Comparison of ENCODE assay signal across 35 cellular contexts in genomic region chr1:38831753-38832734, GRCh38. TPM values are rescaled to one million over a fixed set of nuclear protein-coding genes. Genes with fewer than 3 reads are reported as not detected.
"Had no signal": no experiment of that assay in that cellular context is flagged by ENCODE, and none has a peak within 500 bp of the region (broad histone marks: within the 10 kb centered on the region; RNA-seq: fewer than 3 reads in every experiment).

No MANE protein-coding gene starts in this region.

- ATAC-seq: activated naive CD4-positive, alpha-beta T cell treated with anti-CD3 and anti-CD28 coated beads, Interleukin-2, amount 50 U/mL, for 72 hours; activated T-cell treated with anti-CD3 and anti-CD28 coated beads, Interleukin-2, amount 50 U/mL, for 72 hours; body of pancreas; gastroesophageal sphincter; left cardiac atrium; left ventricle myocardium superior; mucosa of descending colon; psoas muscle; stimulated activated effector memory CD8-positive, alpha-beta T cell treated with anti-CD3 and anti-CD28 coated beads, Interleukin-12 subunit alpha, Interleukin-12 subunit beta, amount 100 ng/mL, for 72 hours had no signal

- DNase-seq: activated CD4-positive, alpha-beta T cell treated with anti-CD3 and anti-CD28 coated beads for 4 hours; activated CD4-positive, alpha-beta T cell treated with anti-CD3 and anti-CD28 coated beads, Interleukin-2, amount 50 U/mL, for 4 hours; activated naive CD4-positive, alpha-beta T cell; activated T-cell treated with anti-CD3 and anti-CD28 coated beads for 4 hours; activated T-cell treated with anti-CD3 and anti-CD28 coated beads, Interleukin-2, amount 50 U/mL, for 72 hours; body of pancreas; cerebellar nuclear complex; dorsolateral prefrontal cortex; effector memory CD4-positive, alpha-beta T cell; islet precursor cell; left cardiac atrium; left ventricle myocardium superior; mucosa of descending colon; naive B cell; nephron progenitor cell; ovary; psoas muscle; stimulated activated CD4-positive, alpha-beta T cell treated with anti-CD3 and anti-CD28 coated beads, Interleukin-4, amount 100 ng/mL, for 24 hours; uterus had no signal

- H3K36me3 ChIP-seq: cardiac muscle cell, ovary, thoracic aorta, uterus had no signal

- H3K4me1 ChIP-seq: body of pancreas, psoas muscle, uterus had no signal

- H3K4me2 ChIP-seq: hepatocyte had no signal

- H3K4me1 Mint-ChIP-seq: stimulated activated effector memory CD8-positive, alpha-beta T cell treated with anti-CD3 and anti-CD28 coated beads, Interleukin-12 subunit alpha, Interleukin-12 subunit beta, amount 100 ng/mL, for 72 hours had no signal

- H3K27ac Mint-ChIP-seq: activated naive CD4-positive, alpha-beta T cell treated with anti-CD3 and anti-CD28 coated beads, Interleukin-2, amount 50 U/mL, for 72 hours; activated T-cell treated with anti-CD3 and anti-CD28 coated beads, Interleukin-2, amount 50 U/mL, for 72 hours; nephron progenitor cell; stimulated activated effector memory CD8-positive, alpha-beta T cell treated with anti-CD3 and anti-CD28 coated beads, Interleukin-12 subunit alpha, Interleukin-12 subunit beta, amount 100 ng/mL, for 72 hours; stimulated activated naive CD8-positive, alpha-beta T cell treated with anti-CD3 and anti-CD28 coated beads, Interleukin-15, Interleukin-2, amounts not matched to agents 100 ng/mL and 50 ng/mL, for 24 hours; T-helper 2 cell treated with Interferon-gamma antibody and Interleukin-4, amounts not matched to agents 5 μg/mL and 100 μg/mL, for 36 hours had no signal

- H3K27ac ChIP-seq: body of pancreas, cardiac muscle cell, coronary artery, dorsolateral prefrontal cortex, gastroesophageal sphincter, hepatocyte, ovary, psoas muscle, skin epidermis, thoracic aorta, uterus had no signal

- H3K79me2 ChIP-seq: hepatocyte had no signal

- H3K9me3 Mint-ChIP-seq: activated naive CD4-positive, alpha-beta T cell treated with anti-CD3 and anti-CD28 coated beads, Interleukin-2, amount 50 U/mL, for 72 hours; activated T-cell treated with anti-CD3 and anti-CD28 coated beads, Interleukin-2, amount 50 U/mL, for 72 hours; naive B cell; nephron progenitor cell; stimulated activated effector memory CD8-positive, alpha-beta T cell treated with anti-CD3 and anti-CD28 coated beads, Interleukin-12 subunit alpha, Interleukin-12 subunit beta, amount 100 ng/mL, for 72 hours; stimulated activated naive CD8-positive, alpha-beta T cell treated with anti-CD3 and anti-CD28 coated beads, Interleukin-15, Interleukin-2, amounts not matched to agents 100 ng/mL and 50 ng/mL, for 24 hours; T-helper 2 cell treated with Interferon-gamma antibody and Interleukin-4, amounts not matched to agents 5 μg/mL and 100 μg/mL, for 36 hours; type B pancreatic cell had no signal

- H3K36me3 Mint-ChIP-seq: activated naive CD4-positive, alpha-beta T cell treated with anti-CD3 and anti-CD28 coated beads, Interleukin-2, amount 50 U/mL, for 72 hours; naive B cell; stimulated activated effector memory CD8-positive, alpha-beta T cell treated with anti-CD3 and anti-CD28 coated beads, Interleukin-12 subunit alpha, Interleukin-12 subunit beta, amount 100 ng/mL, for 72 hours; type B pancreatic cell had no signal

- H3K27me3 ChIP-seq: body of pancreas, cardiac muscle cell, gastroesophageal sphincter, ovary, uterus had no signal

- H3K4me3 ChIP-seq: body of pancreas, cardiac muscle cell, coronary artery, dorsolateral prefrontal cortex, gastroesophageal sphincter, hepatocyte, mucosa of descending colon, ovary, psoas muscle, skin epidermis, thoracic aorta, uterus had no signal

- H2AFZ ChIP-seq: hepatocyte had no signal

- H3K9me3 ChIP-seq: body of pancreas, gastroesophageal sphincter, mucosa of descending colon, ovary, psoas muscle, thoracic aorta, uterus had no signal

- H3K4me3 Mint-ChIP-seq: activated T-cell treated with anti-CD3 and anti-CD28 coated beads, Interleukin-2, amount 50 U/mL, for 72 hours; naive B cell; nephron progenitor cell; stimulated activated effector memory CD8-positive, alpha-beta T cell treated with anti-CD3 and anti-CD28 coated beads, Interleukin-12 subunit alpha, Interleukin-12 subunit beta, amount 100 ng/mL, for 72 hours; stimulated activated naive CD8-positive, alpha-beta T cell treated with anti-CD3 and anti-CD28 coated beads, Interleukin-15, Interleukin-2, amounts not matched to agents 100 ng/mL and 50 ng/mL, for 24 hours; T-helper 2 cell treated with Interferon-gamma antibody and Interleukin-4, amounts not matched to agents 5 μg/mL and 100 μg/mL, for 36 hours; type B pancreatic cell had no signal

RNA-seq across cellular contexts. Expression of gene GJA9, which starts 49.3 kb away (rescaled TPM):
- total RNA-seq: activated naive CD4-positive, alpha-beta T cell treated with anti-CD3 and anti-CD28 coated beads, Interleukin-2, amount 50 U/mL, for 72 hours; activated T-cell treated with anti-CD3 and anti-CD28 coated beads, Interleukin-2, amount 50 U/mL, for 72 hours; body of pancreas; cardiac muscle cell; fibroblast of villous mesenchyme; gastroesophageal sphincter; hepatocyte; left cardiac atrium; left ventricle myocardium superior; lung microvascular endothelial cell; mesenteric fat pad; ovary; psoas muscle; subcutaneous adipose tissue; thoracic aorta; uterus had no signal
- polyA plus RNA-seq: cardiac muscle cell, fibroblast of lung, ovary, psoas muscle had no signal
